In the genomic region with DNA sequence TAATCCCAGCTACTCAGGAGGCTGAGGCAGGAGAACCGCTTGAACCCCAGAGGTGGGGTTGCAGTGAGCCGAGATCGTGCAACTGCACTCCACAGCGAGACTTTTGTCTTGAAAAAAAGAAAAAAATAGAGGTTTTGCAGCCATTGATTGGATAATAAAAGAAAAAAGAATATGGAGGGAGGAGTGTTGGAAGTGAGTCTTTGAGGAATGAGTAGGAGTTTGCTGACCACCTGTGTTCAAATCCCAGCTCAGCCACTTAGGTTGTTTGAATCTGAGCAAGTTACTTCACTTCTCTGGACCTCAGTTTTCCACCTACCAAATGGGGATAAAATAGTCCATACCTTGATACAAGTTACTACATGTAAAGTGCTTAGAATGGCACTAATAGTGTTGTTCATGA, we compare ENCODE assay signal across 4 cellular contexts. TPM values are rescaled to one million over a fixed set of nuclear protein-coding genes. Genes with fewer than 3 reads are reported as not detected.
"Had no signal": no experiment of that assay in that cellular context is flagged by ENCODE, and none has a peak within 500 bp of the region (broad histone marks: within the 10 kb centered on the region; RNA-seq: fewer than 3 reads in every experiment).

No MANE protein-coding gene starts in this region.

- H3K4me3 ChIP-seq: GM12878 had no signal

- DNase-seq: GDM1, GF-D8 had no signal

- ATAC-seq: GM12878 had no signal

RNA-seq across cellular contexts. Expression of gene NRTN, which starts 6.2 kb away (rescaled TPM):
- total RNA-seq: GM12878 had no signal
- polyA plus RNA-seq: GM12878 had no signal

RNA-seq across cellular contexts. Expression of gene FUT6, which starts 28.4 kb away (rescaled TPM):
- total RNA-seq: G401, GM12878 had no signal
- polyA plus RNA-seq: GM12878 had no signal

RNA-seq across cellular contexts. Expression of gene FUT3, which starts 40.1 kb away (rescaled TPM):
- total RNA-seq: G401 had no signal
